1 cellular context compared by ENCODE assay signal in genomic region chr6:113432729-113433505, GRCh38.
TF ChIP-seq lines count a peak whose summit lies in the region.

No MANE protein-coding gene starts in this region.

TF ChIP-seq in IMR-90, 13 proteins besides CTCF, POLR2A, EP300 and RAD21:
- TF ChIP-seq RFX5 (IDR thresholded peaks at IDR 0.05; ENCODE audit: low read depth, low read length) (no peak), RCOR1 (IDR thresholded peaks at IDR 0.05; ENCODE audit: insufficient replicate concordance, low read length) (no peak), BHLHE40 (IDR thresholded peaks at IDR 0.05; ENCODE audit: low read depth, low read length) (no peak), USF2 (IDR thresholded peaks at IDR 0.05; ENCODE audit: low read depth, low read length) (no peak), MXI1 (IDR thresholded peaks at IDR 0.05; ENCODE audit: borderline replicate concordance, low read depth, low read length) (no peak), FOS (IDR thresholded peaks at IDR 0.05; ENCODE audit: low read depth, low read length) (no peak), CHD1 (IDR thresholded peaks at IDR 0.05; ENCODE audit: low read depth, low read length) (no peak), SMC3 (IDR thresholded peaks at IDR 0.05; ENCODE audit: low read depth, low read length) (no peak), MAZ (IDR thresholded peaks at IDR 0.05; ENCODE audit: borderline replicate concordance, low read depth, low read length) (no peak), MAFK (IDR thresholded peaks at IDR 0.05; ENCODE audit: low read depth, low read length) (no peak), NFE2L2 (IDR thresholded peaks at IDR 0.05; ENCODE audit: low read depth, low read length) (no peak), ELK1 (IDR thresholded peaks at IDR 0.05; ENCODE audit: borderline replicate concordance, low read depth, low read length) (no peak), CEBPB (IDR thresholded peaks at IDR 0.05; ENCODE audit: low read depth, low read length) (no peak)
TF ChIP-seq in IMR-90: peak in this region for 0.
